13 cellular contexts compared by ENCODE assay signal in the genomic region with DNA sequence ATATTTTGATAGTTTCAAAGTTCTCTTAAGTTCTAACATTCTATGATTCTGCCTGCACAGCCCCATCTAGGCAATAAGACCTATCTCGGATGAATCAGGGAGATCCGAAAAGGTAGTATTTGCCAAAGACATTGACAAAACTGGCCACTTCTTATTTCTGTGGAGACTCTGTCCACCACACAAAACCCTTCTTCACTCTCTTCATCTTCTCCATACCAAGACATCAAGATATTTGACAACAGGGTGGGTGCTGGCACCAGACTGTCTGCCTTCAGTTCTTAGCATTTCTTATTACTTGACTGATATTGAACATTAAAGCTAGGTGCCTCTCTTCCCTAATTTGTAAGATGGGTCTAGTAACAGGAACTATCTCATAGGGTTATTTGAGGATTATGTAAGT. TPM values are rescaled to one million over a fixed set of nuclear protein-coding genes. Genes with fewer than 3 reads are reported as not detected.
DNase-seq lines count a peak whose midpoint lies in the region; ATAC-seq and TF ChIP-seq lines count a peak whose summit lies in the region.
"Had no signal": no experiment of that assay in that cellular context is flagged by ENCODE, and none has a peak within 500 bp of the region (broad histone marks: within the 10 kb centered on the region; RNA-seq: fewer than 3 reads in every experiment).

No MANE protein-coding gene starts in this region.

- ATAC-seq in activated CD8-positive, alpha-beta T cell treated with anti-CD3 and anti-CD28 coated beads, Interleukin-2, amount 10 ng/mL, durations not matched to agents 7 days and 5 days: no peak
- no peak for ATAC-seq in activated CD8-positive, alpha-beta T cell treated with anti-CD3 and anti-CD28 coated beads for 36 hours
- no peak for ATAC-seq in HG03097 (IDR thresholded peaks at IDR 0.05; ENCODE audit: low FRiP score, unreplicated experiment)
- no peak for ATAC-seq in HG02970 (IDR thresholded peaks at IDR 0.05; ENCODE audit: low FRiP score, unreplicated experiment)
- no peak for ATAC-seq in HG03460 (IDR thresholded peaks at IDR 0.05; ENCODE audit: unreplicated experiment)

- H3K27me3 ChIP-seq in layer of hippocampus (ENCODE audit: control insufficient read depth, insufficient read depth, low read length): no peaks in the 10 kb centered on the region
- H3K27me3 ChIP-seq: ovary, tibial nerve had no signal

- H3K27ac Mint-ChIP-seq in activated CD8-positive, alpha-beta T cell treated with anti-CD3 and anti-CD28 coated beads, Interleukin-2, amount 10 ng/mL, durations not matched to agents 7 days and 5 days: no peak overlapping the region
- H3K27ac Mint-ChIP-seq in activated CD8-positive, alpha-beta T cell treated with anti-CD3 and anti-CD28 coated beads for 36 hours: no peak overlapping the region

- peak overlapping the region; percentile 76 for H3K4me3 Mint-ChIP-seq in activated CD8-positive, alpha-beta T cell treated with anti-CD3 and anti-CD28 coated beads, Interleukin-2, amount 10 ng/mL, durations not matched to agents 7 days and 5 days
- no peak overlapping the region for H3K4me3 Mint-ChIP-seq in activated CD8-positive, alpha-beta T cell treated with anti-CD3 and anti-CD28 coated beads for 36 hours

- POLR2A ChIA-PET in activated CD8-positive, alpha-beta T cell treated with anti-CD3 and anti-CD28 coated beads, Interleukin-2, amount 10 ng/mL, durations not matched to agents 7 days and 5 days (lab: Charles Lee): no interaction called here
- POLR2A ChIA-PET in activated CD8-positive, alpha-beta T cell treated with anti-CD3 and anti-CD28 coated beads for 36 hours (lab: Charles Lee): no interaction called here

- no peak for DNase-seq in activated CD8-positive, alpha-beta T cell treated with anti-CD3 and anti-CD28 coated beads, Interleukin-2, amount 10 ng/mL, durations not matched to agents 7 days and 5 days
- no peak for DNase-seq in activated CD8-positive, alpha-beta T cell treated with anti-CD3 and anti-CD28 coated beads for 36 hours
- DNase-seq in superior temporal gyrus (ENCODE audit: extremely low spot score): peak; percentile 77
- DNase-seq: activated T-cell treated with anti-CD3 and anti-CD28 coated beads, Interleukin-2, amount 50 U/mL, for 48 hours; NCI-H2171 treated with DMSO at 0.1 percent for 48 hours; ovary had no signal

- H3K9me3 Mint-ChIP-seq in activated CD8-positive, alpha-beta T cell treated with anti-CD3 and anti-CD28 coated beads, Interleukin-2, amount 10 ng/mL, durations not matched to agents 7 days and 5 days (ENCODE audit: insufficient read depth): no peaks in the 10 kb centered on the region
- H3K9me3 Mint-ChIP-seq in activated CD8-positive, alpha-beta T cell treated with anti-CD3 and anti-CD28 coated beads for 36 hours: no peaks in the 10 kb centered on the region

- peaks cover 57% of the 10 kb centered on the region for H3K27me3 Mint-ChIP-seq in activated CD8-positive, alpha-beta T cell treated with anti-CD3 and anti-CD28 coated beads, Interleukin-2, amount 10 ng/mL, durations not matched to agents 7 days and 5 days (ENCODE audit: low read depth)
- H3K27me3 Mint-ChIP-seq in activated CD8-positive, alpha-beta T cell treated with anti-CD3 and anti-CD28 coated beads for 36 hours: peaks cover 50% of the 10 kb centered on the region

- peaks cover 22% of the 10 kb centered on the region for H3K4me1 Mint-ChIP-seq in activated CD8-positive, alpha-beta T cell treated with anti-CD3 and anti-CD28 coated beads, Interleukin-2, amount 10 ng/mL, durations not matched to agents 7 days and 5 days (ENCODE audit: low read depth)
- H3K4me1 Mint-ChIP-seq in activated CD8-positive, alpha-beta T cell treated with anti-CD3 and anti-CD28 coated beads for 36 hours (ENCODE audit: low read depth): peaks cover 14% of the 10 kb centered on the region

- intact Hi-C loops in activated CD8-positive, alpha-beta T cell treated with anti-CD3 and anti-CD28 coated beads for 36 hours (cut with micrococcal nuclease): no loop called here

- H3K27ac ChIP-seq in angular gyrus (ENCODE audit: low read depth, low read length): peak overlapping the region; percentile 87
- peak overlapping the region; percentile 95 for H3K27ac ChIP-seq in layer of hippocampus (ENCODE audit: low read depth, low read length)
- H3K27ac ChIP-seq: ovary had no signal

- no peak for TF ChIP-seq CTCF in activated CD8-positive, alpha-beta T cell treated with anti-CD3 and anti-CD28 coated beads for 36 hours (IDR thresholded peaks at IDR 0.05)

- H3K36me3 Mint-ChIP-seq in activated CD8-positive, alpha-beta T cell treated with anti-CD3 and anti-CD28 coated beads, Interleukin-2, amount 10 ng/mL, durations not matched to agents 7 days and 5 days (ENCODE audit: low read depth): no peaks in the 10 kb centered on the region
- H3K36me3 Mint-ChIP-seq in activated CD8-positive, alpha-beta T cell treated with anti-CD3 and anti-CD28 coated beads for 36 hours (ENCODE audit: low read depth): no peaks in the 10 kb centered on the region

- CTCF ChIA-PET in activated CD8-positive, alpha-beta T cell treated with anti-CD3 and anti-CD28 coated beads, Interleukin-2, amount 10 ng/mL, durations not matched to agents 7 days and 5 days (lab: Charles Lee): no interaction called here
- CTCF ChIA-PET in activated CD8-positive, alpha-beta T cell treated with anti-CD3 and anti-CD28 coated beads for 36 hours (lab: Charles Lee): no interaction called here

RNA-seq across cellular contexts. Expression of a gene that starts 1.8 kb away (rescaled TPM):
- not detected for total RNA-seq in activated CD8-positive, alpha-beta T cell treated with anti-CD3 and anti-CD28 coated beads, Interleukin-2, amount 10 ng/mL, durations not matched to agents 7 days and 5 days
- total RNA-seq in activated CD8-positive, alpha-beta T cell treated with anti-CD3 and anti-CD28 coated beads for 36 hours: not detected
- total RNA-seq: bronchial epithelial cell had no signal
